8 cellular contexts compared by ENCODE assay signal in genomic region chr15:78298983-78299301, GRCh38. TPM values are rescaled to one million over a fixed set of nuclear protein-coding genes. Genes with fewer than 3 reads are reported as not detected.
A peak's percentile ranks its signal among the peaks of the same experiment; 100 is the strongest.
DNase-seq lines count a peak whose midpoint lies in the region; ATAC-seq, FAIRE-seq and TF ChIP-seq lines count a peak whose summit lies in the region.

No MANE protein-coding gene starts in this region.

- H3K4me1 Mint-ChIP-seq in MCF 10A (ENCODE audit: insufficient read depth, unreplicated experiment), result peaks cover 6% of the 10 kb centered on the region

- H3K4me1 ChIP-seq in left lung (peaks cover 5 to 30% of the 10 kb centered on the region in 2 donors), thymus (ENCODE audit: control insufficient read depth, insufficient read depth, low read length) (peaks cover 5% of the 10 kb centered on the region)

- in situ Hi-C loops in GM13977 (cut with MboI; ENCODE audit: low pct_unique_long_range_greater_than_20kb, low sequenced_read_pairs, unreplicated experiment), result no loop called here

- POLR2A ChIA-PET in BJ (lab: Charles Lee) (no interaction called here), MCF 10A (lab: Yijun Ruan, JAX) (interaction anchor here (0.5 to 3.3 kb wide), 15 partner anchors 8 to 574 kb away, joined by 3 to 54 read pairs (median 4); partner anchors contain the start of genes IREB2, MORF4L1 and PSMA4)

- ATAC-seq in GM21390 (IDR thresholded peaks at IDR 0.05; ENCODE audit: unreplicated experiment) (peak; percentile 5), left lung (peak; percentile 41)

- no peak for DNase-seq in BJ (ENCODE audit: low read depth)
- peak; percentile 6 for DNase-seq in Jurkat, Clone E6-1 (ENCODE audit: low read depth, low spot score)
- DNase-seq in MCF 10A (ENCODE audit: unreplicated experiment), result no peak
- DNase-seq in left lung, result no peak
- no peak for DNase-seq in GM13977 (ENCODE audit: low spot score)
- DNase-seq in frontal cortex (ENCODE audit: low spot score in 2 of 2), result no peak

- no peaks in the 10 kb centered on the region for H3K27me3 Mint-ChIP-seq in MCF 10A (ENCODE audit: insufficient read depth, unreplicated experiment)

- peak overlapping the region; percentile 99 for H3K4me3 Mint-ChIP-seq in MCF 10A (ENCODE audit: unreplicated experiment)

- intact Hi-C loops in MCF 10A (cut with micrococcal nuclease) (no loop called here), left lung (cut with DNase I) (no loop called here)

- H3K36me3 Mint-ChIP-seq in MCF 10A (ENCODE audit: insufficient read depth, unreplicated experiment), result peaks cover 36% of the 10 kb centered on the region

- 1% methylated on average over 9 of the region's 9 CpGs for WGBS in thymus

- FAIRE-seq in frontal cortex (lab: Jason Lieb, UNC), result no peak

- H3K9me3 Mint-ChIP-seq in MCF 10A (ENCODE audit: unreplicated experiment), result no peaks in the 10 kb centered on the region

- TF ChIP-seq CTCF in BJ (IDR thresholded peaks at IDR 0.05; ENCODE audit: insufficient read depth, low read depth, low read length), result 0 out of 2 replicates have a peak, but pooled peaks have one; percentile 1
- no peak for TF ChIP-seq CTCF in MCF 10A (IDR thresholded peaks at IDR 0.05; ENCODE audit: unreplicated experiment)
- TF ChIP-seq CTCF in left lung (IDR thresholded peaks at IDR 0.05), result no peak
- no peak for TF ChIP-seq CTCF in GM13977 (IDR thresholded peaks at IDR 0.05; ENCODE audit: extremely low read depth, insufficient read depth, missing control alignments)

- H3K36me3 ChIP-seq in BJ (ENCODE audit: control insufficient read depth, insufficient read depth, low read length) (peaks cover 1% of the 10 kb centered on the region; the same call in 1 of the 2 replicates), left lung (peaks cover 0 to 7% of the 10 kb centered on the region in 2 donors), thymus (ENCODE audit: control insufficient read depth, insufficient read depth) (peaks cover 4% of the 10 kb centered on the region)

- H3K4me3 ChIP-seq in BJ (ENCODE audit: low read depth, low read length) (peak overlapping the region; percentile 68), left lung (peak overlapping the region; percentile 71 to 95), thymus (ENCODE audit: low read length) (peak overlapping the region; percentile 77)
- H3K4me3 ChIP-seq in Jurkat, Clone E6-1 (ENCODE audit: low read length), result peak overlapping the region; percentile 97

- H3K27ac ChIP-seq in left lung (peak overlapping the region; percentile 74 to 78), thymus (ENCODE audit: low read depth) (peak overlapping the region; percentile 50)

- TSS peak; percentile 75 for BruUV-seq in MCF 10A (replicated peaks; lab: Mats Ljungman, UMichigan)

- H3K27me3 ChIP-seq in BJ (ENCODE audit: control insufficient read depth, insufficient read depth, low read length) (no peaks in the 10 kb centered on the region), left lung (peaks cover 0 to 7% of the 10 kb centered on the region in 2 donors), thymus (ENCODE audit: control insufficient read depth, insufficient read depth) (no peaks in the 10 kb centered on the region)

- peak overlapping the region; percentile 99 for H3K27ac Mint-ChIP-seq in MCF 10A (ENCODE audit: low read depth, unreplicated experiment)

- CTCF ChIA-PET in BJ (lab: Yijun Ruan, JAX), result interaction anchor here (0.9 to 1.8 kb wide), 5 partner anchors 17 to 190 kb away, joined by 3 to 5 read pairs (median 4); no protein-coding TSS in a partner anchor
- CTCF ChIA-PET in MCF 10A (lab: Yijun Ruan, JAX), result interaction anchor here (0.7 to 2.1 kb wide), 5 partner anchors 8 to 1564 kb away, joined by 3 to 9 read pairs (median 4); no protein-coding TSS in a partner anchor

- no peaks in the 10 kb centered on the region for H3K9me3 ChIP-seq in left lung
- H3K9me3 ChIP-seq in thymus (ENCODE audit: control insufficient read depth), result no peaks in the 10 kb centered on the region

RNA-seq across cellular contexts. Expression of gene SKIC8, which starts 0.5 kb away (rescaled TPM):
- polyA plus RNA-seq in BJ (2011; rRNA removed) (72.8 and 73.4 TPM in 2 replicates), thymus (63.9 TPM)
- polyA minus RNA-seq in BJ (2011; rRNA and poly(A)+ RNA removed), result 20.5 and 35.3 TPM in 2 replicates
- polyA plus RNA-seq in Jurkat, Clone E6-1 (2012; ENCODE audit: insufficient read depth, insufficient read length), result 138 TPM
- total RNA-seq in MCF 10A (2022) (54.3 and 56.2 TPM in 2 replicates), left lung (10 to 100 TPM; 36.1 to 42.2 TPM), frontal cortex (53.0 TPM)

RNA-seq across cellular contexts. Expression of gene DNAJA4, which starts 34.6 kb away (rescaled TPM):
- polyA plus RNA-seq in BJ (2011; rRNA removed) (2.8 and 4.1 TPM in 2 replicates), thymus (19.0 TPM)
- 1.6 and 2.2 TPM in 2 replicates for polyA minus RNA-seq in BJ (2011; rRNA and poly(A)+ RNA removed)
- polyA plus RNA-seq in Jurkat, Clone E6-1 (2012; ENCODE audit: insufficient read depth, insufficient read length), result 0.38 TPM
- total RNA-seq in MCF 10A (2022) (not detected in 2 replicates), left lung (10 to 100 TPM; 17.2 to 22.3 TPM), frontal cortex (29.8 TPM)

RNA-seq across cellular contexts. Expression of gene CRABP1, which starts 41.2 kb away (rescaled TPM):
- polyA plus RNA-seq in BJ (2011; rRNA removed), result not detected in 2 replicates
- polyA minus RNA-seq in BJ (2011; rRNA and poly(A)+ RNA removed), result not detected in 2 replicates
- not detected for polyA plus RNA-seq in Jurkat, Clone E6-1 (2012; ENCODE audit: insufficient read depth, insufficient read length)
- total RNA-seq in MCF 10A (2022), result not detected in 2 replicates
- not detected for total RNA-seq in left lung
- 6.5 TPM for polyA plus RNA-seq in thymus
- total RNA-seq in frontal cortex, result 13.9 TPM

Comparison
In these comparisons a context has a peak if more than half of its experiments do, and no peak if none do; other contexts are left out.
1. RNA of gene DNAJA4, which starts 34.6 kb away (total RNA-seq): 29.8 TPM in frontal cortex (single experiment) and 17.2 to 22.3 TPM in left lung; not detected in MCF 10A; every median in the first group is over 10 times any median in the second.
2. RNA of gene CRABP1, which starts 41.2 kb away (total RNA-seq): 13.9 TPM in frontal cortex (single experiment); not detected in MCF 10A and not detected in left lung; every median in the first group is over 10 times any median in the second.
3. Peak in every context shown above with its lines, with median percentiles within 50 percentile points of each other: H3K4me3 ChIP-seq.